8 cellular contexts compared by ENCODE assay signal in genomic region chr4:26859762-26860156, GRCh38. TPM values are rescaled to one million over a fixed set of nuclear protein-coding genes. Genes with fewer than 3 reads are reported as not detected.
DNase-seq lines count a peak whose midpoint lies in the region; ATAC-seq, FAIRE-seq and TF ChIP-seq lines count a peak whose summit lies in the region.

No MANE protein-coding gene starts in this region.

- H2AFZ ChIP-seq in DND-41 (ENCODE audit: low read depth, low read length) = peak overlapping the region; percentile 94

- H3K4me3 ChIP-seq in DND-41 (ENCODE audit: low read depth in 1 of 2, low read length in 2 of 2) = peak overlapping the region; percentile 51 to 65; a peak in 3 of 4 replicates
- peak overlapping the region; percentile 29 to 91 (median 85) for H3K4me3 ChIP-seq in pancreas

- H3K27ac Mint-ChIP-seq in endothelial cell (ENCODE audit: unreplicated experiment) = peak overlapping the region; percentile 92

- H3K9me3 ChIP-seq in DND-41 (ENCODE audit: insufficient read depth, low read length, severe bottlenecking) (no peaks in the 10 kb centered on the region), pancreas (no peaks in the 10 kb centered on the region)

- intact Hi-C loops in pancreas (cut with DNase I) = no loop called here

- peaks cover 58% of the 10 kb centered on the region for H3K79me2 ChIP-seq in DND-41 (ENCODE audit: insufficient read depth, low read length)

- H3K4me1 ChIP-seq in DND-41 (ENCODE audit: insufficient read depth, low read length) = peaks cover 54% of the 10 kb centered on the region
- peaks cover 12 to 35% (median 31%) of the 10 kb centered on the region in 3 donors for H3K4me1 ChIP-seq in pancreas

- H3K36me3 ChIP-seq in DND-41 (ENCODE audit: insufficient read depth, low read length) = no peaks in the 10 kb centered on the region
- no peaks in the 10 kb centered on the region for H3K36me3 ChIP-seq in pancreas

- DNase-seq in DND-41 = no peak
- peak; percentile 49 for DNase-seq in NCI-H748 (lab: John Stamatoyannopoulos, UW; ENCODE audit: unreplicated experiment)
- peak; percentile 6 for DNase-seq in endothelial cell (ENCODE audit: low spot score)
- DNase-seq in pancreas = peak in 1 of 6 donors; percentile 32
- DNase-seq in left lobe of liver (ENCODE audit: low spot score) = no peak
- no peak for DNase-seq in NCI-H510A treated with DMSO at 0.1 percent for 48 hours (lab: John Stamatoyannopoulos, UW)

- no peaks in the 10 kb centered on the region for H3K9me3 Mint-ChIP-seq in endothelial cell (ENCODE audit: unreplicated experiment)

- H3K27me3 ChIP-seq in DND-41 (ENCODE audit: insufficient read depth, low read length, poor library complexity) = no peaks in the 10 kb centered on the region
- no peaks in the 10 kb centered on the region for H3K27me3 ChIP-seq in pancreas

- H4K20me1 ChIP-seq in DND-41 (ENCODE audit: insufficient read depth, low read length) = peaks cover 11% of the 10 kb centered on the region; the same call in 1 of the 2 replicates

- no peak for FAIRE-seq in pancreas (lab: Jason Lieb, UNC)

- 7 to 10% methylated on average over 5 of the region's 5 CpGs for WGBS in pancreas, 2 donors

- TF ChIP-seq CTCF in DND-41 (IDR thresholded peaks at IDR 0.05; ENCODE audit: borderline replicate concordance, extremely low read depth, low read length, poor library complexity, severe bottlenecking) (no peak), endothelial cell (IDR thresholded peaks at IDR 0.05; ENCODE audit: unreplicated experiment) (no peak), pancreas (IDR thresholded peaks at IDR 0.05) (no peak)

- ATAC-seq in DND-41 (ENCODE audit: insufficient read depth, low read depth) = no peak
- peak in 2 of 4 donors; percentile 5 to 6 for ATAC-seq in pancreas
- no peak for ATAC-seq in left lobe of liver
- ATAC-seq in GM21390 (IDR thresholded peaks at IDR 0.05; ENCODE audit: unreplicated experiment) = no peak
- no peak for ATAC-seq in HG03432 (IDR thresholded peaks at IDR 0.05; ENCODE audit: unreplicated experiment)

- peak overlapping the region; percentile 94 for H3K27ac ChIP-seq in DND-41 (ENCODE audit: low read length)
- H3K27ac ChIP-seq in pancreas = peak overlapping the region; percentile 84 to 96 (median 93)

- peaks cover 4% of the 10 kb centered on the region for H3K36me3 Mint-ChIP-seq in endothelial cell (ENCODE audit: low read depth, unreplicated experiment)

- peak overlapping the region; percentile 88 for H3K4me3 Mint-ChIP-seq in endothelial cell (ENCODE audit: unreplicated experiment)

- H3K4me2 ChIP-seq in DND-41 (ENCODE audit: insufficient read depth, low read length) = peak overlapping the region; percentile 96

- H3K4me1 Mint-ChIP-seq in endothelial cell (ENCODE audit: unreplicated experiment) = peaks cover 47% of the 10 kb centered on the region

- peaks cover 9% of the 10 kb centered on the region for H3K27me3 Mint-ChIP-seq in endothelial cell (ENCODE audit: unreplicated experiment)

- H3K9ac ChIP-seq in DND-41 (ENCODE audit: low read depth, low read length) = peak overlapping the region; percentile 67

RNA-seq across cellular contexts. Expression of gene STIM2, which starts 0.9 kb away (rescaled TPM):
- total RNA-seq in endothelial cell (ENCODE audit: unreplicated experiment) (65.7 TPM), pancreas (10 to 100 TPM in 5 of 6 donors, 1 to 10 TPM in 1; 7.6 to 18.7 (median 12.6) TPM), left lobe of liver (12.8 TPM)
- 10 to 100 TPM in 1 of 2 donors, 1 to 10 TPM in 1; 9.9 to 17.2 TPM for polyA plus RNA-seq in pancreas

Comparison
In these comparisons a context has a peak if more than half of its experiments do, and no peak if none do; other contexts are left out.
1. DNase-seq: peak in NCI-H748 (single experiment) and endothelial cell (single experiment); none in DND-41 (single experiment), left lobe of liver (single experiment) and NCI-H510A treated with DMSO at 0.1 percent for 48 hours (single experiment).